1 cellular context compared by ENCODE assay signal in genomic region chr16:2670027-2670426, GRCh38.
TF ChIP-seq lines count a peak whose summit lies in the region.

No MANE protein-coding gene starts in this region.

TF ChIP-seq in IMR-90, 13 proteins besides CTCF, POLR2A, EP300 and RAD21:
- TF ChIP-seq SMC3 (IDR thresholded peaks at IDR 0.05; ENCODE audit: low read depth, low read length), result peak; percentile 44; the same call in 1 of the 2 replicates
